1 cellular context compared by ENCODE assay signal in genomic region chr1:17596651-17597509, GRCh38.
TF ChIP-seq lines count a peak whose summit lies in the region.

No MANE protein-coding gene starts in this region.

TF ChIP-seq in GM23338, 12 proteins besides CTCF, POLR2A, EP300 and RAD21 (continued from another document):
- TF ChIP-seq REST (IDR thresholded peaks at IDR 0.05; ENCODE audit: unreplicated experiment) (no peak), JUNB (IDR thresholded peaks at IDR 0.05; ENCODE audit: unreplicated experiment) (no peak)
TF ChIP-seq in GM23338: peak in this region for 0.
